In genomic region chr6:1025821-1026220, GRCh38 we compare ENCODE assay signal across 35 cellular contexts.
"Had no signal": no experiment of that assay in that cellular context is flagged by ENCODE, and none has a peak within 500 bp of the region (broad histone marks: within the 10 kb centered on the region; RNA-seq: fewer than 3 reads in every experiment).

No MANE protein-coding gene starts in this region.

- DNase-seq: activated CD4-positive, alpha-beta memory T cell treated with anti-CD3 and anti-CD28 coated beads, Interleukin-2, amount 10 ng/mL, durations not matched to agents 7 days and 5 days; activated CD4-positive, alpha-beta T cell treated with anti-CD3 and anti-CD28 coated beads for 1 hour; activated CD4-positive, alpha-beta T cell treated with anti-CD3 and anti-CD28 coated beads for 48 hours; activated CD4-positive, CD25-positive, alpha-beta regulatory T cell; activated CD8-positive, alpha-beta memory T cell treated with anti-CD3 and anti-CD28 coated beads for 24 hours; activated CD8-positive, alpha-beta memory T cell treated with anti-CD3 and anti-CD28 coated beads, Interleukin-2, amount 10 ng/mL, durations not matched to agents 7 days and 5 days; activated CD8-positive, alpha-beta memory T cell treated with anti-CD3 and anti-CD28 coated beads, Interleukin-2, amount 50 U/mL, for 48 hours; activated effector memory CD4-positive, alpha-beta T cell treated with Interleukin-2 at 50 U/mL for 16 hours; activated naive CD8-positive, alpha-beta T cell treated with anti-CD3 and anti-CD28 coated beads, Interleukin-2, amount 10 ng/mL, durations not matched to agents 7 days and 5 days; activated T-cell treated with anti-CD3 and anti-CD28 coated beads, Interleukin-2, amount 50 U/mL, for 48 hours; amygdala; Kasumi-1; KG1; MM.1S; MV-4-11; NCI-H1092; NCI-H146; NCI-H187; NCI-H2029 treated with DMSO at 0.1 percent for 48 hours; NCI-H2107; NCI-H2171; NCI-H510A; NCI-H526; NCI-H748 treated with DMSO at 0.1 percent for 48 hours; NK-92 treated with Interleukin-12 subunit alpha and Interleukin-12 subunit beta, amount 100 ng/mL, for 24 hours; PC-3; SIG-M5; SW 1271; T1000; WERI-Rb-1 had no signal

- H3K9me3 ChIP-seq: ascending aorta had no signal

- H3K27me3 ChIP-seq: ascending aorta, cardiac muscle cell had no signal

- H3K36me3 ChIP-seq: ascending aorta, cardiac muscle cell, WERI-Rb-1 had no signal

- H3K27ac ChIP-seq: ascending aorta, cardiac muscle cell, RWPE1, WERI-Rb-1 had no signal

- H3K4me1 ChIP-seq: ascending aorta had no signal

- H3K4me3 ChIP-seq: ascending aorta, cardiac muscle cell had no signal

- FAIRE-seq: RCC 7860 had no signal

- ATAC-seq: activated CD8-positive, alpha-beta memory T cell treated with anti-CD3 and anti-CD28 coated beads, Interleukin-2, amount 10 ng/mL, durations not matched to agents 7 days and 5 days; PC-3; Right ventricle myocardium inferior had no signal
